Comparison of ENCODE assay signal across 11 cellular contexts in genomic region chr3:37935290-37935668, GRCh38. TPM values are rescaled to one million over a fixed set of nuclear protein-coding genes. Genes with fewer than 3 reads are reported as not detected.
DNase-seq lines count a peak whose midpoint lies in the region; ATAC-seq, FAIRE-seq and TF ChIP-seq lines count a peak whose summit lies in the region.
"Had no signal": no experiment of that assay in that cellular context is flagged by ENCODE, and none has a peak within 500 bp of the region (broad histone marks: within the 10 kb centered on the region; RNA-seq: fewer than 3 reads in every experiment).

No MANE protein-coding gene starts in this region.

- no peaks in the 10 kb centered on the region for H3K27me3 ChIP-seq in Peyer's patch
- H3K27me3 ChIP-seq in endothelial cell of umbilical vein (ENCODE audit: control insufficient read depth in 2 of 2, insufficient read depth in 2 of 2, low read length in 2 of 2), result no peaks in the 10 kb centered on the region
- no peaks in the 10 kb centered on the region for H3K27me3 ChIP-seq in mesendoderm (ENCODE audit: insufficient read depth, low read length, poor library complexity)
- no peaks in the 10 kb centered on the region for H3K27me3 ChIP-seq in transverse colon

- H3K79me1 ChIP-seq in mesendoderm (ENCODE audit: low read length), result no peaks in the 10 kb centered on the region

- H3K4me3 ChIP-seq in Peyer's patch (no peak overlapping the region), endothelial cell of umbilical vein (replicated peaks in 1 of 3; ENCODE audit: insufficient read depth in 1 of 3, low read depth in 1 of 3, low read length in 3 of 3) (no peak overlapping the region), mesendoderm (ENCODE audit: low read length) (no peak overlapping the region), transverse colon (no peak overlapping the region)

- DNase-seq in Peyer's patch (no peak), endothelial cell of umbilical vein (ENCODE audit: low read depth, low spot score) (peak; percentile 76), mesendoderm (no peak), transverse colon (no peak), anterior cingulate cortex (lab: John Stamatoyannopoulos, UW) (no peak), NCI-H1092 treated with DMSO at 0.1 percent for 48 hours (lab: John Stamatoyannopoulos, UW) (no peak)
- DNase-seq: activated CD4-positive, CD25-positive, alpha-beta regulatory T cell; activated naive CD8-positive, alpha-beta T cell treated with anti-CD3 and anti-CD28 coated beads, Interleukin-2, amount 10 ng/mL, durations not matched to agents 7 days and 5 days; glutamatergic neuron had no signal

- H3K36me3 ChIP-seq in Peyer's patch (no peaks in the 10 kb centered on the region), endothelial cell of umbilical vein (ENCODE audit: control insufficient read depth in 2 of 2, extremely low read depth in 1 of 2, insufficient read depth in 2 of 2, low read length in 2 of 2) (no peaks in the 10 kb centered on the region), mesendoderm (ENCODE audit: control insufficient read depth, insufficient read depth, low read length) (no peaks in the 10 kb centered on the region), transverse colon (no peaks in the 10 kb centered on the region)

- H3K79me2 ChIP-seq in endothelial cell of umbilical vein (ENCODE audit: control insufficient read depth, insufficient read depth, low read length), result no peaks in the 10 kb centered on the region
- H3K79me2 ChIP-seq in mesendoderm (ENCODE audit: control insufficient read depth, insufficient read depth, low read length), result no peaks in the 10 kb centered on the region

- no peak overlapping the region for H2BK15ac ChIP-seq in mesendoderm (replicated peaks; ENCODE audit: low read depth)

- H3K56ac ChIP-seq in mesendoderm (ENCODE audit: low read length), result no peak overlapping the region

- peak overlapping the region; percentile 13 for H3K9ac ChIP-seq in endothelial cell of umbilical vein (replicated peaks; ENCODE audit: extremely low read depth, insufficient read depth, low read length)
- no peak overlapping the region for H3K9ac ChIP-seq in mesendoderm (ENCODE audit: low read length)
- H3K9ac ChIP-seq: KMS-11 had no signal

- no peaks in the 10 kb centered on the region for H3K9me1 ChIP-seq in endothelial cell of umbilical vein (replicated peaks; ENCODE audit: control insufficient read depth, extremely low read depth, insufficient read depth, low read length)

- no peaks in the 10 kb centered on the region for H4K20me1 ChIP-seq in endothelial cell of umbilical vein (replicated peaks; ENCODE audit: control insufficient read depth, extremely low read depth, insufficient read depth, low read length)

- peak overlapping the region; percentile 2 for H2BK120ac ChIP-seq in mesendoderm (ENCODE audit: low read depth, low read length)

- no peaks in the 10 kb centered on the region for H3K9me3 ChIP-seq in Peyer's patch
- H3K9me3 ChIP-seq in endothelial cell of umbilical vein (replicated peaks; ENCODE audit: control insufficient read depth, insufficient read depth, low read length), result no peaks in the 10 kb centered on the region
- no peaks in the 10 kb centered on the region for H3K9me3 ChIP-seq in transverse colon

- no peak for TF ChIP-seq POLR2A in Peyer's patch (IDR thresholded peaks at IDR 0.05)
- TF ChIP-seq POLR2A in endothelial cell of umbilical vein (IDR thresholded peaks at IDR 0.05; ENCODE audit: low read depth, low read length), result no peak
- TF ChIP-seq POLR2A in transverse colon (IDR thresholded peaks at IDR 0.05), result no peak

- no peak overlapping the region for H3K23ac ChIP-seq in mesendoderm (ENCODE audit: low read length)

- H2BK5ac ChIP-seq in mesendoderm (ENCODE audit: low read length), result no peak overlapping the region

- FAIRE-seq in endothelial cell of umbilical vein (lab: Jason Lieb, UNC), result peak; percentile 66

- H4K5ac ChIP-seq in mesendoderm (ENCODE audit: low read length), result no peak overlapping the region

- POLR2A ChIA-PET in endothelial cell of umbilical vein (lab: Charles Lee), result no interaction called here

- no peak overlapping the region for H3K4ac ChIP-seq in mesendoderm (ENCODE audit: low read depth, low read length)

- peak overlapping the region; percentile 50 for H3K4me2 ChIP-seq in endothelial cell of umbilical vein (ENCODE audit: insufficient read depth, low read length)
- no peak overlapping the region for H3K4me2 ChIP-seq in mesendoderm (ENCODE audit: low read length)
- H3K4me2 ChIP-seq: KMS-11 had no signal

- no peak overlapping the region for H2AK5ac ChIP-seq in mesendoderm (ENCODE audit: low read length)

- ATAC-seq in GM21723 (IDR thresholded peaks at IDR 0.05; ENCODE audit: unreplicated experiment), result no peak

- no peak for TF ChIP-seq CTCF in Peyer's patch (IDR thresholded peaks at IDR 0.05)
- TF ChIP-seq CTCF in endothelial cell of umbilical vein (IDR thresholded peaks at IDR 0.05; ENCODE audit: extremely low read depth in 1 of 2, insufficient read depth in 1 of 2, low read depth in 1 of 2, low read length in 2 of 2), result no peak
- TF ChIP-seq CTCF in transverse colon (IDR thresholded peaks at IDR 0.05), result no peak

- no peak overlapping the region for H4K8ac ChIP-seq in mesendoderm (ENCODE audit: low read depth, low read length)

- CTCF ChIA-PET in endothelial cell of umbilical vein (lab: Charles Lee), result interaction anchor here (1.0 to 5.7 kb wide), 3 partner anchors 21 to 80 kb away, joined by 4 to 38 read pairs (median 9); no protein-coding TSS in a partner anchor

- no CpG with 5 or more reads among the region's 1 CpG for WGBS in mesendoderm (ENCODE audit: extremely low coverage, insufficient coverage, low lambda C conversion rate)
- 13 to 22% methylated on average over 1 of the region's 1 CpG for WGBS in transverse colon (ENCODE audit: low coverage in 1 of 2), 2 donors

- in situ Hi-C loops in transverse colon (cut with MboI; ENCODE audit: low pct_ligation_motif_present in 1 of 4, low pct_unique_long_range_greater_than_20kb in 1 of 4, low sequenced_read_pairs in 3 of 4), result no loop called here

- no peak for TF ChIP-seq EP300 in transverse colon (IDR thresholded peaks at IDR 0.05; ENCODE audit: low read depth)

- H3K4me1 ChIP-seq in Peyer's patch, result peaks cover 0 to 25% (median 0%) of the 10 kb centered on the region in 4 donors
- peaks cover 26% of the 10 kb centered on the region for H3K4me1 ChIP-seq in endothelial cell of umbilical vein (ENCODE audit: control insufficient read depth, extremely low read depth, insufficient read depth, low read length)
- peaks cover 8% of the 10 kb centered on the region for H3K4me1 ChIP-seq in mesendoderm (ENCODE audit: control insufficient read depth, low read depth, low read length)
- peaks cover 29 to 72% (median 42%) of the 10 kb centered on the region in 4 donors for H3K4me1 ChIP-seq in transverse colon

- H3K27ac ChIP-seq in Peyer's patch, result peak overlapping the region in 3 of 4 donors; percentile 13 to 51 (median 50)
- H3K27ac ChIP-seq in endothelial cell of umbilical vein (ENCODE audit: insufficient read depth, low read depth, low read length), result peak overlapping the region; percentile 81
- no peak overlapping the region for H3K27ac ChIP-seq in mesendoderm (ENCODE audit: low read depth, low read length)
- peak overlapping the region; percentile 61 to 76 (median 68) for H3K27ac ChIP-seq in transverse colon
- H3K27ac ChIP-seq: KMS-11 had no signal

- intact Hi-C loops in endothelial cell of umbilical vein (cut with micrococcal nuclease), result loop anchor here (5.0 kb wide), 1 partner anchor 43 kb away; no protein-coding TSS in a partner anchor
- intact Hi-C loops in transverse colon (cut with DNase I; ENCODE audit: low total_unique reads), result loop anchor here (1.0 kb wide), 1 partner anchor 9 kb away; no protein-coding TSS in a partner anchor

- dilution Hi-C loops in endothelial cell of umbilical vein (cut with MboI; ENCODE audit: extremely low pct_ligation_motif_present, low sequenced_read_pairs), result no loop called here

- H3K18ac ChIP-seq in mesendoderm (ENCODE audit: low read length), result no peak overlapping the region

- peak overlapping the region; percentile 15 for H2AFZ ChIP-seq in endothelial cell of umbilical vein (ENCODE audit: low read depth, low read length)

- BruUV-seq in endothelial cell of umbilical vein (replicated peaks; lab: Mats Ljungman, UMichigan), result no TSS peak

TF ChIP-seq in endothelial cell of umbilical vein, 7 proteins besides CTCF, POLR2A, EP300 and RAD21:
- TF ChIP-seq MAX (IDR thresholded peaks at IDR 0.05; ENCODE audit: insufficient read depth, insufficient read length), result no peak
- no peak for TF ChIP-seq FOS (IDR thresholded peaks at IDR 0.05; ENCODE audit: borderline replicate concordance, insufficient read depth, low read length)
- no peak for TF ChIP-seq MYC (IDR thresholded peaks at IDR 0.05; ENCODE audit: low read depth, low read length)
- TF ChIP-seq JUN (IDR thresholded peaks at IDR 0.05; ENCODE audit: borderline replicate concordance, insufficient read depth, insufficient read length, low read depth), result no peak
- no peak for TF ChIP-seq POLR2AphosphoS5 (IDR thresholded peaks at IDR 0.05; ENCODE audit: insufficient read depth, low read depth, low read length)
- TF ChIP-seq EZH2 (IDR thresholded peaks at IDR 0.05; ENCODE audit: borderline replicate concordance, low read depth, low read length, severe bottlenecking), result no peak
- TF ChIP-seq GATA2 (IDR thresholded peaks at IDR 0.05; ENCODE audit: insufficient read depth, insufficient read length, low read depth, low read length), result no peak

RNA-seq across cellular contexts. Expression of gene VILL, which starts 55.3 kb away (rescaled TPM):
- 100 to 1,000 TPM in 3 of 4 donors, 10 to 100 TPM in 1; 59.4 to 309 (median 230) TPM for total RNA-seq in Peyer's patch
- total RNA-seq in endothelial cell of umbilical vein, result 6.9 and 9.0 TPM in 2 replicates
- 10.0 and 11.6 TPM in 2 replicates for polyA plus RNA-seq in endothelial cell of umbilical vein
- polyA plus RNA-seq in endothelial cell of umbilical vein (2011; cell fraction: cytosol; rRNA removed), result 6.5 and 8.1 TPM in 2 replicates
- 27.6 and 33.0 TPM in 2 replicates for polyA plus RNA-seq in endothelial cell of umbilical vein (2011; cell fraction: nucleus; rRNA removed)
- 4.2 and 4.6 TPM in 2 replicates for polyA plus RNA-seq in endothelial cell of umbilical vein (2012)
- 14.5 and 20.7 TPM in 2 replicates for polyA minus RNA-seq in endothelial cell of umbilical vein
- not detected for polyA minus RNA-seq in endothelial cell of umbilical vein (2011; cell fraction: cytosol; rRNA and poly(A)+ RNA removed)
- 11.3 and 13.0 TPM in 2 replicates for polyA minus RNA-seq in endothelial cell of umbilical vein (2011; cell fraction: nucleus; rRNA and poly(A)+ RNA removed)
- polyA plus RNA-seq in mesendoderm (2013, experiment 1 of 2), result 1.9 TPM
- polyA plus RNA-seq in mesendoderm (2013, experiment 2 of 2), result 2.2 TPM
- total RNA-seq in transverse colon, result 100 to 1,000 TPM; 112 to 214 (median 172) TPM
